In genomic region chr5:172959824-172960799, GRCh38 we compare ENCODE assay signal across 8 cellular contexts. TPM values are rescaled to one million over a fixed set of nuclear protein-coding genes. Genes with fewer than 3 reads are reported as not detected.
A peak's percentile ranks its signal among the peaks of the same experiment; 100 is the strongest.
DNase-seq lines count a peak whose midpoint lies in the region; ATAC-seq and TF ChIP-seq lines count a peak whose summit lies in the region.

No MANE protein-coding gene starts in this region.

- 18% methylated on average over 15 of the region's 28 CpGs for WGBS in SK-N-SH (ENCODE audit: low lambda C conversion rate)
- WGBS in suprapubic skin: 13% methylated on average over 28 of the region's 28 CpGs

- peak overlapping the region; percentile 88 for H3K27ac Mint-ChIP-seq in activated naive CD8-positive, alpha-beta T cell treated with anti-CD3 and anti-CD28 coated beads for 36 hours
- peak overlapping the region; percentile 90 to 97 (median 95) for H3K27ac Mint-ChIP-seq in immature natural killer cell

- H3K27me3 Mint-ChIP-seq in activated naive CD8-positive, alpha-beta T cell treated with anti-CD3 and anti-CD28 coated beads for 36 hours: no peaks in the 10 kb centered on the region
- H3K27me3 Mint-ChIP-seq in immature natural killer cell (ENCODE audit: low read depth in 3 of 3): peaks cover 15 to 18% (median 16%) of the 10 kb centered on the region in 3 donors

- H3K4me2 ChIP-seq in SK-N-SH: peak overlapping the region; percentile 95

- H3K36me3 Mint-ChIP-seq in activated naive CD8-positive, alpha-beta T cell treated with anti-CD3 and anti-CD28 coated beads for 36 hours: peaks cover 12% of the 10 kb centered on the region
- peaks cover 4 to 8% (median 5%) of the 10 kb centered on the region in 3 donors for H3K36me3 Mint-ChIP-seq in immature natural killer cell

- peaks cover 10 to 13% of the 10 kb centered on the region in 2 experiments; a peak in 2 of 4 replicates for H3K4me1 ChIP-seq in SK-N-SH (ENCODE audit: control insufficient read depth in 1 of 2, insufficient read depth in 2 of 2, low read depth in 1 of 2, low read length in 1 of 2)
- H3K4me1 ChIP-seq in suprapubic skin: peaks cover 34% of the 10 kb centered on the region

- no peak for TF ChIP-seq POLR2A in suprapubic skin (IDR thresholded peaks at IDR 0.05)

- DNase-seq in SK-N-SH (no peak), immature natural killer cell (no peak), suprapubic skin (ENCODE audit: low spot score in 2 of 2) (no peak)
- DNase-seq in activated naive CD8-positive, alpha-beta T cell treated with anti-CD3 and anti-CD28 coated beads for 36 hours: peak; percentile 13
- DNase-seq in central memory CD4-positive, alpha-beta T cell: no peak

- CTCF ChIA-PET in SK-N-SH (lab: Yijun Ruan, JAX): interaction anchor here (0.7 to 3.9 kb wide), 18 partner anchors 12 to 507 kb away, joined by 3 to 18 read pairs (median 4); partner anchors contain the start of gene DUSP1

- H3K36me3 ChIP-seq in SK-N-SH (replicated peaks in 1 of 2; ENCODE audit: control insufficient read depth in 1 of 2, insufficient read depth in 2 of 2, low read length in 1 of 2) (peaks cover 13 to 15% of the 10 kb centered on the region in 2 experiments), suprapubic skin (peaks cover 23% of the 10 kb centered on the region)

- H3K4me3 Mint-ChIP-seq in activated naive CD8-positive, alpha-beta T cell treated with anti-CD3 and anti-CD28 coated beads for 36 hours: peak overlapping the region; percentile 94
- peak overlapping the region; percentile 94 to 98 (median 96) for H3K4me3 Mint-ChIP-seq in immature natural killer cell

- peaks cover 64% of the 10 kb centered on the region for H3K79me2 ChIP-seq in SK-N-SH (ENCODE audit: insufficient read depth)

- H3F3A ChIP-seq in SK-N-SH (replicated peaks; ENCODE audit: insufficient read depth): peaks cover 25% of the 10 kb centered on the region

- H3K4me3 ChIP-seq in SK-N-SH (ENCODE audit: low read depth in 2 of 2, low read length in 1 of 2) (peak overlapping the region; percentile 86 to 99), suprapubic skin (peak overlapping the region; percentile 77)

- POLR2A ChIA-PET in SK-N-SH (lab: Yijun Ruan, JAX): interaction anchor here (0.5 to 1.0 kb wide), 3 partner anchors 24 to 195 kb away, joined by 3 to 5 read pairs (median 3); partner anchors contain the start of gene ATP6V0E1

- peak overlapping the region in 1 of 2 experiments; percentile 97; a peak in 3 of 4 replicates for H3K27ac ChIP-seq in SK-N-SH (ENCODE audit: low read depth in 2 of 2, low read length in 1 of 2)
- no peak overlapping the region for H3K27ac ChIP-seq in suprapubic skin

- no peaks in the 10 kb centered on the region for H4K20me1 ChIP-seq in SK-N-SH (ENCODE audit: insufficient read depth)

- H2AFZ ChIP-seq in SK-N-SH (ENCODE audit: low read depth): peak overlapping the region; percentile 24

- no peaks in the 10 kb centered on the region for H3K9me3 ChIP-seq in SK-N-SH
- H3K9me3 ChIP-seq in suprapubic skin: no peaks in the 10 kb centered on the region

- no peaks in the 10 kb centered on the region for H3K27me3 ChIP-seq in SK-N-SH (ENCODE audit: insufficient read depth)
- no peaks in the 10 kb centered on the region for H3K27me3 ChIP-seq in suprapubic skin

- no peak for TF ChIP-seq EP300 in SK-N-SH (IDR thresholded peaks at IDR 0.05; ENCODE audit: borderline replicate concordance in 1 of 2, low read depth in 1 of 2, low read length in 1 of 2)
- no peak for TF ChIP-seq EP300 in suprapubic skin (IDR thresholded peaks at IDR 0.05)

- TF ChIP-seq RAD21 in SK-N-SH (IDR thresholded peaks at IDR 0.05; ENCODE audit: low read length): no peak

- H3K4me1 Mint-ChIP-seq in activated naive CD8-positive, alpha-beta T cell treated with anti-CD3 and anti-CD28 coated beads for 36 hours: peaks cover 19% of the 10 kb centered on the region
- peaks cover 19 to 36% of the 10 kb centered on the region in 2 donors for H3K4me1 Mint-ChIP-seq in immature natural killer cell

- H3K9me3 Mint-ChIP-seq in activated naive CD8-positive, alpha-beta T cell treated with anti-CD3 and anti-CD28 coated beads for 36 hours: no peaks in the 10 kb centered on the region
- H3K9me3 Mint-ChIP-seq in immature natural killer cell: no peaks in the 10 kb centered on the region

- TF ChIP-seq CTCF in SK-N-SH (IDR thresholded peaks at IDR 0.05): no peak
- no peak for TF ChIP-seq CTCF in suprapubic skin (IDR thresholded peaks at IDR 0.05)

- H3K9me2 ChIP-seq in SK-N-SH: no peaks in the 10 kb centered on the region

- no peak for ATAC-seq in SK-N-SH treated with all-trans-retinoic acid at 6 μM for 48 hours
- ATAC-seq in GM21526 (IDR thresholded peaks at IDR 0.05; ENCODE audit: low FRiP score, unreplicated experiment): no peak
- ATAC-seq in GM19452 (IDR thresholded peaks at IDR 0.05; ENCODE audit: unreplicated experiment): no peak

- H3K9ac ChIP-seq in SK-N-SH: peak overlapping the region; percentile 94

TF ChIP-seq in SK-N-SH, 30 proteins besides CTCF, POLR2A, EP300 and RAD21 (continues in another document):
- TF ChIP-seq TAF1 (IDR thresholded peaks at IDR 0.05; ENCODE audit: borderline replicate concordance, low read depth, low read length): no peak
- no peak for TF ChIP-seq PBX3 (IDR thresholded peaks at IDR 0.05)
- TF ChIP-seq NFIC (IDR thresholded peaks at IDR 0.05; ENCODE audit: borderline replicate concordance): no peak
- TF ChIP-seq SIN3A (IDR thresholded peaks at IDR 0.05; ENCODE audit: borderline replicate concordance, low read depth, low read length): no peak

TF ChIP-seq in SK-N-SH treated with all-trans-retinoic acid at 6 μM for 48 hours, 23 proteins besides CTCF, POLR2A, EP300 and RAD21:
- TF ChIP-seq TCF4 (CRISPR knock-in tag; IDR thresholded peaks at IDR 0.05; ENCODE audit: borderline replicate concordance) (no peak), SNAI2 (CRISPR knock-in tag; IDR thresholded peaks at IDR 0.05) (no peak)

RNA-seq across cellular contexts. Expression of gene RPL26L1, which starts 0.9 kb away (rescaled TPM):
- polyA plus RNA-seq in SK-N-SH (2012; rRNA removed): 193 and 212 TPM in 2 replicates
- polyA plus RNA-seq in SK-N-SH (2012; cell fraction: cytosol; rRNA removed): 199 and 206 TPM in 2 replicates
- 86.4 and 89.6 TPM in 2 replicates for polyA plus RNA-seq in SK-N-SH (2012; cell fraction: nucleus; rRNA removed)
- 100 to 1,000 TPM in 1 of 2 experiments, 10 to 100 TPM in 1; 96.4 to 101 TPM for total RNA-seq in activated naive CD8-positive, alpha-beta T cell treated with anti-CD3 and anti-CD28 coated beads for 36 hours
- 10 to 100 TPM; 32.6 to 35.5 (median 33.2) TPM for polyA plus RNA-seq in immature natural killer cell
- total RNA-seq in suprapubic skin: 10 to 100 TPM; 14.2 to 30.7 (median 21.9) TPM

RNA-seq across cellular contexts. Expression of gene ATP6V0E1, which starts 23.5 kb away (rescaled TPM):
- 215 and 243 TPM in 2 replicates for polyA plus RNA-seq in SK-N-SH (2012; rRNA removed)
- polyA plus RNA-seq in SK-N-SH (2012; cell fraction: cytosol; rRNA removed): 278 and 338 TPM in 2 replicates
- 73.7 and 85.6 TPM in 2 replicates for polyA plus RNA-seq in SK-N-SH (2012; cell fraction: nucleus; rRNA removed)
- total RNA-seq in activated naive CD8-positive, alpha-beta T cell treated with anti-CD3 and anti-CD28 coated beads for 36 hours: 100 to 1,000 TPM; 118 to 121 TPM
- 100 to 1,000 TPM; 474 to 487 (median 485) TPM for polyA plus RNA-seq in immature natural killer cell
- total RNA-seq in suprapubic skin: 10 to 100 TPM; 73.7 to 91.3 (median 82.1) TPM
